In the genomic region with DNA sequence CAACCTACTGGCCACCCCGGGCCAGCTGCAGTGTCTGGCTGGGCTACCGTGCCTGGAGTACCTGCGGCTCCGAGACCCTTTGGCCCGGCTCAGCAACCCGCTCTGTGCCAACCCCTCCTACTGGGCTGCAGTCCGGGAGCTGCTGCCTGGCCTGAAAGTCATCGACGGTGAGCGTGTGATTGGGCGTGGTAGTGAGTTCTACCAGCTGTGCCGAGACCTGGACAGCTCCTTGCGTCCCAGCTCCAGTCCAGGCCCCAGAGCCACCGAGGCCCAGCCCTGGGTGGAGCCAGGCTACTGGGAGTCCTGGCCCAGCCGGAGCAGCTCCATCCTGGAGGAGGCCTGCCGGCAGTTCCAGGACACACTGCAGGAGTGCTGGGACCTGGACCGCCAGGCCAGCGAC, we compare ENCODE assay signal across 13 cellular contexts. TPM values are rescaled to one million over a fixed set of nuclear protein-coding genes. Genes with fewer than 3 reads are reported as not detected.
"Had no signal": no experiment of that assay in that cellular context is flagged by ENCODE, and none has a peak within 500 bp of the region (broad histone marks: within the 10 kb centered on the region; RNA-seq: fewer than 3 reads in every experiment).

No MANE protein-coding gene starts in this region.

- H3K9me3 ChIP-seq: gastrocnemius medialis, heart left ventricle had no signal

- H3K27ac ChIP-seq: gastrocnemius medialis, WERI-Rb-1 had no signal

- ATAC-seq: gastrocnemius medialis; heart left ventricle; left ventricle myocardium superior; stimulated activated naive CD8-positive, alpha-beta T cell treated with anti-CD3 and anti-CD28 coated beads, Interleukin-15, amount 100 ng/mL, for 72 hours had no signal

- DNase-seq: activated CD4-positive, alpha-beta T cell treated with anti-CD3 and anti-CD28 coated beads, Interleukin-2, amount 50 U/mL, for 48 hours; activated naive CD4-positive, alpha-beta T cell; activated naive CD8-positive, alpha-beta T cell treated with anti-CD3 and anti-CD28 coated beads, Interleukin-2, amount 10 ng/mL, durations not matched to agents 7 days and 5 days; effector CD4-positive, alpha-beta T cell; gastrocnemius medialis; left ventricle myocardium superior; nucleus accumbens; stimulated activated CD4-positive, alpha-beta T cell treated with anti-CD3 and anti-CD28 coated beads, Interleukin-2, amount 100 ng/mL, for 48 hours; stimulated activated naive CD8-positive, alpha-beta T cell treated with anti-CD3 and anti-CD28 coated beads, Interleukin-15, amount 100 ng/mL, for 72 hours; WERI-Rb-1 had no signal

- H3K4me3 ChIP-seq: gastrocnemius medialis, heart left ventricle had no signal

- H3K36me3 ChIP-seq: gastrocnemius medialis, heart left ventricle had no signal

RNA-seq across cellular contexts. Expression of a gene that starts 4.2 kb away (rescaled TPM):
- total RNA-seq: activated naive CD8-positive, alpha-beta T cell treated with anti-CD3 and anti-CD28 coated beads, Interleukin-2, amount 10 ng/mL, durations not matched to agents 7 days and 5 days; natural killer cell treated with Interleukin-12 subunit alpha and Interleukin-12 subunit beta and Interleukin-15 and Interleukin-18, amount 100 ng/mL, for 72 hours; T-helper 2 cell treated with Interferon-gamma antibody and Interleukin-4, amounts not matched to agents 100 ng/mL and 5 ng/mL, for 36 hours had no signal
